Comparison of ENCODE assay signal across 9 cellular contexts in the genomic region with DNA sequence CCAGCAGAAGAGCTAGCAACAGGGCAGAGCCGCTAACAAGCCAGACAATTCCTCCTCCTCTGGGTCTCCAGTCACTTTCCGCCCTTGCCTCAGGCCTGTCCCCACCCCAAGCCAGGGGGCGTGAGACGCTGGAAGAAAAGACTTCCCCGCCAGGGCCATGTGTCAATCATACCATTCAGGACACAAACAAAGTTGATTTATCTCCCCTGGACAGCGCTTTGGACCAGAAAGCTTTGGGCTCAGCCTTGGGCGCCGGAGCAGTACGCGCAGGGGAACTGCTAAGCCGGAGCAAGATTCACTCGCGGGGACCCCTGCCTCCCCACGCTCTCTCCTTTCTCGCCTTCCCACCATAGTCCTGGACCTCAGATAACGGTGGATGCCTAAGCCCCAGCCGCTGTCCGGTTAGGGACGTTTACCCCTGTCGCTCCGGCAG. TPM values are rescaled to one million over a fixed set of nuclear protein-coding genes. Genes with fewer than 3 reads are reported as not detected.
A peak's percentile ranks its signal among the peaks of the same experiment; 100 is the strongest.
DNase-seq lines count a peak whose midpoint lies in the region; ATAC-seq, FAIRE-seq and TF ChIP-seq lines count a peak whose summit lies in the region.
"Had no signal": no experiment of that assay in that cellular context is flagged by ENCODE, and none has a peak within 500 bp of the region (broad histone marks: within the 10 kb centered on the region; RNA-seq: fewer than 3 reads in every experiment).

No MANE protein-coding gene starts in this region.

- DNase-seq in SK-N-SH (peak; percentile 30), cerebellum (ENCODE audit: low spot score) (peak; percentile 20), GM12892 (ENCODE audit: insufficient read length) (no peak), DMS79 treated with DMSO at 0.1 percent for 48 hours (lab: John Stamatoyannopoulos, UW) (no peak), CD1c-positive myeloid dendritic cell (ENCODE audit: extremely low spot score) (no peak)

- no peak for ATAC-seq in SK-N-SH treated with all-trans-retinoic acid at 6 μM for 48 hours

- peak overlapping the region; percentile 89 for H3K4me2 ChIP-seq in SK-N-SH

- no peaks in the 10 kb centered on the region for H3K79me2 ChIP-seq in SK-N-SH (ENCODE audit: insufficient read depth)

- H3K4me3 ChIP-seq in SK-N-SH (ENCODE audit: low read depth in 2 of 2, low read length in 1 of 2): peak overlapping the region; percentile 45 to 56
- H3K4me3 ChIP-seq in liver (ENCODE audit: low read depth in 1 of 3, low read length in 3 of 3): peak overlapping the region; percentile 58 to 76 (median 61)

- H3K27me3 ChIP-seq in SK-N-SH (ENCODE audit: insufficient read depth): no peaks in the 10 kb centered on the region
- H3K27me3 ChIP-seq in liver (ENCODE audit: control insufficient read depth in 4 of 4, insufficient read depth in 4 of 4, low read length in 3 of 4): no peaks in the 10 kb centered on the region

- peak overlapping the region; percentile 70; the same call in 1 of the 2 replicates for H2AFZ ChIP-seq in SK-N-SH (ENCODE audit: low read depth)

- TF ChIP-seq RAD21 in SK-N-SH (IDR thresholded peaks at IDR 0.05; ENCODE audit: low read length) (no peak), liver (IDR thresholded peaks at IDR 0.05) (no peak)

- TF ChIP-seq EP300 in SK-N-SH (IDR thresholded peaks at IDR 0.05; ENCODE audit: borderline replicate concordance in 1 of 2, low read depth in 1 of 2, low read length in 1 of 2): no peak

- 50% methylated on average over 17 of the region's 21 CpGs for WGBS in SK-N-SH (ENCODE audit: low lambda C conversion rate)
- 5% methylated on average over 21 of the region's 21 CpGs for WGBS in liver

- FAIRE-seq in GM12892 (lab: Jason Lieb, UNC): no peak

- no peaks in the 10 kb centered on the region for H3K9me3 ChIP-seq in SK-N-SH
- no peaks in the 10 kb centered on the region for H3K9me3 ChIP-seq in liver (ENCODE audit: control insufficient read depth in 4 of 4, low read length in 3 of 4)

- H4K20me1 ChIP-seq in SK-N-SH (ENCODE audit: insufficient read depth): no peaks in the 10 kb centered on the region

- H3K36me3 ChIP-seq in SK-N-SH (replicated peaks in 1 of 2; ENCODE audit: control insufficient read depth in 1 of 2, insufficient read depth in 2 of 2, low read length in 1 of 2) (no peaks in the 10 kb centered on the region), liver (ENCODE audit: control insufficient read depth in 4 of 4, insufficient read depth in 3 of 4, low read depth in 1 of 4, low read length in 3 of 4) (no peaks in the 10 kb centered on the region)

- no peak for TF ChIP-seq POLR2A in GM12892 (IDR thresholded peaks at IDR 0.05; ENCODE audit: low read depth, low read length)

- TF ChIP-seq CTCF in SK-N-SH (IDR thresholded peaks at IDR 0.05) (no peak), liver (IDR thresholded peaks at IDR 0.05; ENCODE audit: low read depth, low read length, missing input control) (no peak)

- POLR2A ChIA-PET in SK-N-SH (lab: Yijun Ruan, JAX): no interaction called here

- H3K27ac ChIP-seq in SK-N-SH (ENCODE audit: low read depth in 2 of 2, low read length in 1 of 2) (no peak overlapping the region), liver (ENCODE audit: low read depth in 1 of 2, low read length in 2 of 2) (peak overlapping the region; percentile 84 to 96), temporal lobe (ENCODE audit: low read depth, low read length) (peak overlapping the region; percentile 22)
- H3K27ac ChIP-seq: C4-2B had no signal

- H3K9ac ChIP-seq in SK-N-SH (no peak overlapping the region), liver (ENCODE audit: low read depth in 1 of 2, low read length in 2 of 2) (peak overlapping the region in 1 of 2 donors; percentile 54)

- no peaks in the 10 kb centered on the region for H3K9me2 ChIP-seq in SK-N-SH

- H3K4me1 ChIP-seq in SK-N-SH (ENCODE audit: control insufficient read depth in 1 of 2, insufficient read depth in 2 of 2, low read depth in 1 of 2, low read length in 1 of 2): peaks cover 0 to 7% of the 10 kb centered on the region in 2 experiments; a peak in 2 of 4 replicates
- peaks cover 0 to 16% (median 4%) of the 10 kb centered on the region in 4 donors for H3K4me1 ChIP-seq in liver (ENCODE audit: control insufficient read depth in 4 of 4, insufficient read depth in 4 of 4, low read length in 3 of 4)

- no peaks in the 10 kb centered on the region for H3F3A ChIP-seq in SK-N-SH (replicated peaks; ENCODE audit: insufficient read depth)

- CTCF ChIA-PET in SK-N-SH (lab: Yijun Ruan, JAX): interaction anchor here (0.9 to 10.9 kb wide), 4 partner anchors 16 to 79 kb away, joined by 3 to 223 read pairs (median 4); no protein-coding TSS in a partner anchor

TF ChIP-seq in SK-N-SH, 30 proteins besides CTCF, POLR2A, EP300 and RAD21 (continues in another document):
- TF ChIP-seq GABPA (IDR thresholded peaks at IDR 0.05; ENCODE audit: low read depth): no peak
- TF ChIP-seq FOXM1 (IDR thresholded peaks at IDR 0.05; ENCODE audit: low read depth): no peak
- TF ChIP-seq, protein P1, sequence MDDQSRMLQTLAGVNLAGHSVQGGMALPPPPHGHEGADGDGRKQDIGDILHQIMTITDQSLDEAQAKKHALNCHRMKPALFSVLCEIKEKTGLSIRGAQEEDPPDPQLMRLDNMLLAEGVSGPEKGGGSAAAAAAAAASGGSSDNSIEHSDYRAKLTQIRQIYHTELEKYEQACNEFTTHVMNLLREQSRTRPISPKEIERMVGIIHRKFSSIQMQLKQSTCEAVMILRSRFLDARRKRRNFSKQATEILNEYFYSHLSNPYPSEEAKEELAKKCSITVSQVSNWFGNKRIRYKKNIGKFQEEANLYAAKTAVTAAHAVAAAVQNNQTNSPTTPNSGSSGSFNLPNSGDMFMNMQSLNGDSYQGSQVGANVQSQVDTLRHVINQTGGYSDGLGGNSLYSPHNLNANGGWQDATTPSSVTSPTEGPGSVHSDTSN (IDR thresholded peaks at IDR 0.05): no peak
- TF ChIP-seq ELF1 (IDR thresholded peaks at IDR 0.05): no peak
- TF ChIP-seq SIN3A (IDR thresholded peaks at IDR 0.05; ENCODE audit: borderline replicate concordance, low read depth, low read length): no peak
- no peak for TF ChIP-seq RXRA (IDR thresholded peaks at IDR 0.05; ENCODE audit: borderline replicate concordance, low read depth)
- TF ChIP-seq TEAD4 (IDR thresholded peaks at IDR 0.05; ENCODE audit: borderline replicate concordance, insufficient read depth): no peak

TF ChIP-seq in SK-N-SH treated with all-trans-retinoic acid at 6 μM for 48 hours, 23 proteins besides CTCF, POLR2A, EP300 and RAD21 (continues in another document):
- TF ChIP-seq ZNF70 (CRISPR knock-in tag; IDR thresholded peaks at IDR 0.05) (no peak), CSDC2 (CRISPR knock-in tag; IDR thresholded peaks at IDR 0.05) (no peak)
- TF ChIP-seq, protein P2, sequence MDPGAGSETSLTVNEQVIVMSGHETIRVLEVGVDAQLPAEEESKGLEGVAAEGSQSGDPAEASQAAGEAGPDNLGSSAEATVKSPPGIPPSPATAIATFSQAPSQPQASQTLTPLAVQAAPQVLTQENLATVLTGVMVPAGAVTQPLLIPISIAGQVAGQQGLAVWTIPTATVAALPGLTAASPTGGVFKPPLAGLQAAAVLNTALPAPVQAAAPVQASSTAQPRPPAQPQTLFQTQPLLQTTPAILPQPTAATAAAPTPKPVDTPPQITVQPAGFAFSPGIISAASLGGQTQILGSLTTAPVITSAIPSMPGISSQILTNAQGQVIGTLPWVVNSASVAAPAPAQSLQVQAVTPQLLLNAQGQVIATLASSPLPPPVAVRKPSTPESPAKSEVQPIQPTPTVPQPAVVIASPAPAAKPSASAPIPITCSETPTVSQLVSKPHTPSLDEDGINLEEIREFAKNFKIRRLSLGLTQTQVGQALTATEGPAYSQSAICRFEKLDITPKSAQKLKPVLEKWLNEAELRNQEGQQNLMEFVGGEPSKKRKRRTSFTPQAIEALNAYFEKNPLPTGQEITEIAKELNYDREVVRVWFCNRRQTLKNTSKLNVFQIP (CRISPR knock-in tag; IDR thresholded peaks at IDR 0.05; ENCODE audit: borderline replicate concordance, low read depth): no peak

TF ChIP-seq in liver, 16 proteins besides CTCF, POLR2A, EP300 and RAD21:
- no peak for TF ChIP-seq HNF4A (conservative IDR thresholded peaks at IDR 0.05)
- TF ChIP-seq YY1 (IDR thresholded peaks at IDR 0.05): no peak
- TF ChIP-seq, protein P3, sequence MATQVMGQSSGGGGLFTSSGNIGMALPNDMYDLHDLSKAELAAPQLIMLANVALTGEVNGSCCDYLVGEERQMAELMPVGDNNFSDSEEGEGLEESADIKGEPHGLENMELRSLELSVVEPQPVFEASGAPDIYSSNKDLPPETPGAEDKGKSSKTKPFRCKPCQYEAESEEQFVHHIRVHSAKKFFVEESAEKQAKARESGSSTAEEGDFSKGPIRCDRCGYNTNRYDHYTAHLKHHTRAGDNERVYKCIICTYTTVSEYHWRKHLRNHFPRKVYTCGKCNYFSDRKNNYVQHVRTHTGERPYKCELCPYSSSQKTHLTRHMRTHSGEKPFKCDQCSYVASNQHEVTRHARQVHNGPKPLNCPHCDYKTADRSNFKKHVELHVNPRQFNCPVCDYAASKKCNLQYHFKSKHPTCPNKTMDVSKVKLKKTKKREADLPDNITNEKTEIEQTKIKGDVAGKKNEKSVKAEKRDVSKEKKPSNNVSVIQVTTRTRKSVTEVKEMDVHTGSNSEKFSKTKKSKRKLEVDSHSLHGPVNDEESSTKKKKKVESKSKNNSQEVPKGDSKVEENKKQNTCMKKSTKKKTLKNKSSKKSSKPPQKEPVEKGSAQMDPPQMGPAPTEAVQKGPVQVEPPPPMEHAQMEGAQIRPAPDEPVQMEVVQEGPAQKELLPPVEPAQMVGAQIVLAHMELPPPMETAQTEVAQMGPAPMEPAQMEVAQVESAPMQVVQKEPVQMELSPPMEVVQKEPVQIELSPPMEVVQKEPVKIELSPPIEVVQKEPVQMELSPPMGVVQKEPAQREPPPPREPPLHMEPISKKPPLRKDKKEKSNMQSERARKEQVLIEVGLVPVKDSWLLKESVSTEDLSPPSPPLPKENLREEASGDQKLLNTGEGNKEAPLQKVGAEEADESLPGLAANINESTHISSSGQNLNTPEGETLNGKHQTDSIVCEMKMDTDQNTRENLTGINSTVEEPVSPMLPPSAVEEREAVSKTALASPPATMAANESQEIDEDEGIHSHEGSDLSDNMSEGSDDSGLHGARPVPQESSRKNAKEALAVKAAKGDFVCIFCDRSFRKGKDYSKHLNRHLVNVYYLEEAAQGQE (IDR thresholded peaks at IDR 0.05): peak; percentile 30
TF ChIP-seq in liver: peak in this region for 1.

RNA-seq across cellular contexts. Expression of gene LRRC2, which starts 0.5 kb away (rescaled TPM):
- 0.13 and 0.23 TPM in 2 replicates for polyA plus RNA-seq in SK-N-SH (2012; rRNA removed)
- polyA plus RNA-seq in SK-N-SH (2012; cell fraction: cytosol; rRNA removed): 0.24 and 0.27 TPM in 2 replicates
- polyA plus RNA-seq in SK-N-SH (2012; cell fraction: nucleus; rRNA removed): 0.15 and 0.26 TPM in 2 replicates
- total RNA-seq in cerebellum: 0.64 TPM
- 1 to 10 TPM in 1 of 2 donors, under 1 TPM in 1; 0.93 to 6.6 TPM for total RNA-seq in liver
- 1 to 10 TPM; 1.9 to 7.6 TPM for polyA plus RNA-seq in liver
- total RNA-seq in temporal lobe: 2.5 TPM
- polyA plus RNA-seq in GM12892 (2012; ENCODE audit: missing spikeins): not detected

RNA-seq across cellular contexts. Expression of gene FAM240A, which starts 46.7 kb away (rescaled TPM):
- polyA plus RNA-seq in SK-N-SH (2012; rRNA removed) (not detected in 2 replicates), liver (not detected)
- not detected in 2 replicates for polyA plus RNA-seq in SK-N-SH (2012; cell fraction: cytosol; rRNA removed)
- polyA plus RNA-seq in SK-N-SH (2012; cell fraction: nucleus; rRNA removed): not detected in 2 replicates
- total RNA-seq in cerebellum (not detected), liver (not detected), temporal lobe (not detected)
- not detected for polyA plus RNA-seq in GM12892 (2012; ENCODE audit: missing spikeins)

Comparison
In these comparisons a context has a peak if more than half of its experiments do, and no peak if none do; other contexts are left out.
1. DNase-seq: peak in SK-N-SH (single experiment) and cerebellum (single experiment); none in GM12892 (single experiment), DMS79 treated with DMSO at 0.1 percent for 48 hours (single experiment) and CD1c-positive myeloid dendritic cell (single experiment).
2. H3K27ac ChIP-seq: peak in liver (2 of 2) and temporal lobe (single experiment); none in SK-N-SH (0 of 2).